In genomic region chr16:54099627-54100026, GRCh38 we compare ENCODE assay signal across 37 cellular contexts.
"Had no signal": no experiment of that assay in that cellular context is flagged by ENCODE, and none has a peak within 500 bp of the region (broad histone marks: within the 10 kb centered on the region; RNA-seq: fewer than 3 reads in every experiment).

No MANE protein-coding gene starts in this region.

- H3K4me3 ChIP-seq: ascending aorta, breast epithelium had no signal

- H3K36me3 Mint-ChIP-seq: activated naive CD4-positive, alpha-beta T cell treated with anti-CD3 and anti-CD28 coated beads, Interleukin-2, amount 10 ng/mL, durations not matched to agents 7 days and 5 days had no signal

- H3K27me3 Mint-ChIP-seq: activated B cell treated with CpG ODN at 0.5 μM for 24 hours; activated CD4-positive, alpha-beta memory T cell treated with anti-CD3 and anti-CD28 coated beads for 36 hours; activated CD4-positive, alpha-beta T cell treated with anti-CD3 and anti-CD28 coated beads, Interleukin-2, amount 10 ng/mL, durations not matched to agents 24 days and 14 days; activated CD8-positive, alpha-beta T cell treated with anti-CD3 and anti-CD28 coated beads for 36 hours; activated naive CD4-positive, alpha-beta T cell treated with anti-CD3 and anti-CD28 coated beads, Interleukin-2, amount 10 ng/mL, durations not matched to agents 7 days and 5 days; activated naive CD4-positive, alpha-beta T cell treated with anti-CD3 and anti-CD28 coated beads, Interleukin-2, amount 50 U/mL, for 24 hours; activated naive CD8-positive, alpha-beta T cell; activated naive CD8-positive, alpha-beta T cell treated with anti-CD3 and anti-CD28 coated beads, Interleukin-2, amount 10 ng/mL, durations not matched to agents 7 days and 5 days; activated naive CD8-positive, alpha-beta T cell treated with anti-CD3 and anti-CD28 coated beads, Interleukin-2, amount 50 U/mL, for 24 hours; central memory CD8-positive, alpha-beta T cell had no signal

- H3K27ac Mint-ChIP-seq: activated B cell treated with CpG ODN at 0.5 μM for 24 hours; activated CD4-positive, alpha-beta memory T cell treated with anti-CD3 and anti-CD28 coated beads for 36 hours; activated CD4-positive, alpha-beta T cell treated with anti-CD3 and anti-CD28 coated beads, Interleukin-2, amount 10 ng/mL, durations not matched to agents 24 days and 14 days; activated CD8-positive, alpha-beta T cell treated with anti-CD3 and anti-CD28 coated beads for 36 hours; activated naive CD4-positive, alpha-beta T cell treated with anti-CD3 and anti-CD28 coated beads, Interleukin-2, amount 10 ng/mL, durations not matched to agents 7 days and 5 days; activated naive CD4-positive, alpha-beta T cell treated with anti-CD3 and anti-CD28 coated beads, Interleukin-2, amount 50 U/mL, for 24 hours; activated naive CD8-positive, alpha-beta T cell; activated naive CD8-positive, alpha-beta T cell treated with anti-CD3 and anti-CD28 coated beads, Interleukin-2, amount 10 ng/mL, durations not matched to agents 7 days and 5 days; activated naive CD8-positive, alpha-beta T cell treated with anti-CD3 and anti-CD28 coated beads, Interleukin-2, amount 50 U/mL, for 24 hours; activated T-cell treated with anti-CD3 and anti-CD28 coated beads, Interleukin-2, amount 50 U/mL, for 72 hours; activated T-helper 1 cell treated with anti-CD3 and anti-CD28 coated beads, Interleukin-12 subunit alpha, Interleukin-12 subunit beta, Interleukin-2, Interleukin-4 antibody, amounts not matched to agents 30 ng/mL and 10 ng/mL and 1 ng/mL, durations not matched to agents 14 hours and 24 hours and 36 hours; activated T-helper 2 cell treated with anti-CD3 and anti-CD28 coated beads, Interferon-gamma antibody, Interleukin-2, Interleukin-4, amounts not matched to agents 10 μg/mL and 5 μg/mL and 100 μg/mL, durations not matched to agents 14 hours and 24 hours and 36 hours; T-helper 1 cell treated with Interleukin-12 subunit alpha and Interleukin-12 subunit beta and Interleukin-4 antibody, amounts not matched to agents 30 μg/mL and 1 μg/mL, for 36 hours; T-helper 2 cell treated with Interferon-gamma antibody and Interleukin-4, amounts not matched to agents 5 μg/mL and 100 μg/mL, for 36 hours had no signal

- H3K36me3 ChIP-seq: brain microvascular endothelial cell, breast epithelium had no signal

- H3K9me3 Mint-ChIP-seq: activated CD4-positive, alpha-beta T cell treated with anti-CD3 and anti-CD28 coated beads, Interleukin-2, amount 10 ng/mL, durations not matched to agents 24 days and 14 days; activated naive CD4-positive, alpha-beta T cell treated with anti-CD3 and anti-CD28 coated beads, Interleukin-2, amount 10 ng/mL, durations not matched to agents 7 days and 5 days; activated naive CD4-positive, alpha-beta T cell treated with anti-CD3 and anti-CD28 coated beads, Interleukin-2, amount 50 U/mL, for 24 hours; activated T-helper 1 cell treated with anti-CD3 and anti-CD28 coated beads, Interleukin-12 subunit alpha, Interleukin-12 subunit beta, Interleukin-2, Interleukin-4 antibody, amounts not matched to agents 30 ng/mL and 10 ng/mL and 1 ng/mL, durations not matched to agents 14 hours and 24 hours and 36 hours; activated T-helper 2 cell treated with anti-CD3 and anti-CD28 coated beads, Interferon-gamma antibody, Interleukin-2, Interleukin-4, amounts not matched to agents 10 μg/mL and 5 μg/mL and 100 μg/mL, durations not matched to agents 14 hours and 24 hours and 36 hours; T-helper 1 cell treated with Interleukin-12 subunit alpha and Interleukin-12 subunit beta and Interleukin-4 antibody, amounts not matched to agents 30 μg/mL and 1 μg/mL, for 36 hours; T-helper 2 cell treated with Interferon-gamma antibody and Interleukin-4, amounts not matched to agents 5 μg/mL and 100 μg/mL, for 36 hours had no signal

- ATAC-seq: activated CD8-positive, alpha-beta T cell treated with anti-CD3 and anti-CD28 coated beads for 36 hours; activated naive CD8-positive, alpha-beta T cell treated with anti-CD3 and anti-CD28 coated beads, Interleukin-2, amount 50 U/mL, for 24 hours; activated T-cell treated with anti-CD3 and anti-CD28 coated beads, Interleukin-2, amount 50 U/mL, for 4 hours; activated T-cell treated with anti-CD3 and anti-CD28 coated beads, Interleukin-2, amount 50 U/mL, for 72 hours had no signal

- FAIRE-seq: TTC549 had no signal

- H3K27ac ChIP-seq: ascending aorta, brain microvascular endothelial cell, VCaP had no signal

- DNase-seq: activated B cell treated with CpG ODN at 0.5 μM for 24 hours; activated CD4-positive, alpha-beta memory T cell treated with anti-CD3 and anti-CD28 coated beads for 36 hours; activated CD4-positive, alpha-beta T cell treated with anti-CD3 and anti-CD28 coated beads for 4 hours; activated CD4-positive, alpha-beta T cell treated with anti-CD3 and anti-CD28 coated beads, Interleukin-2, amount 10 ng/mL, durations not matched to agents 24 days and 14 days; activated CD4-positive, alpha-beta T cell treated with anti-CD3 and anti-CD28 coated beads, Interleukin-2, amount 50 U/mL, for 1 hour; activated CD4-positive, alpha-beta T cell treated with anti-CD3 and anti-CD28 coated beads, Interleukin-2, amount 50 U/mL, for 4 hours; activated CD4-positive, CD25-positive, alpha-beta regulatory T cell treated with anti-CD3 and anti-CD28 coated beads, Interleukin-2, amount 50 U/mL, for 72 hours; activated CD8-positive, alpha-beta memory T cell treated with anti-CD3 and anti-CD28 coated beads, Interleukin-2, amount 50 U/mL, for 4 hours; activated CD8-positive, alpha-beta T cell treated with anti-CD3 and anti-CD28 coated beads for 36 hours; activated effector memory CD4-positive, alpha-beta T cell treated with Interleukin-2 at 50 U/mL for 16 hours; activated gamma-delta T cell; activated naive CD4-positive, alpha-beta T cell treated with anti-CD3 and anti-CD28 coated beads, Interleukin-2, amount 10 ng/mL, durations not matched to agents 7 days and 5 days; activated naive CD4-positive, alpha-beta T cell treated with Interleukin-2 at 50 U/mL for 16 hours; activated naive CD8-positive, alpha-beta T cell treated with anti-CD3 and anti-CD28 coated beads, Interleukin-2, amount 10 ng/mL, durations not matched to agents 7 days and 5 days; activated naive CD8-positive, alpha-beta T cell treated with anti-CD3 and anti-CD28 coated beads, Interleukin-2, amount 50 U/mL, for 24 hours; activated T-cell treated with anti-CD3 and anti-CD28 coated beads for 4 hours; activated T-cell treated with anti-CD3 and anti-CD28 coated beads, Interleukin-2, amount 50 U/mL, for 1 hour; activated T-cell treated with anti-CD3 and anti-CD28 coated beads, Interleukin-2, amount 50 U/mL, for 4 hours; activated T-cell treated with anti-CD3 and anti-CD28 coated beads, Interleukin-2, amount 50 U/mL, for 72 hours; amygdala; anterior cingulate cortex; brain microvascular endothelial cell; caudate nucleus; T-helper 1 cell; T-helper 2 cell; T-helper 9 cell had no signal

- H3K27me3 ChIP-seq: ascending aorta, brain microvascular endothelial cell, breast epithelium had no signal

- H3K4me3 Mint-ChIP-seq: activated B cell treated with CpG ODN at 0.5 μM for 24 hours; activated CD4-positive, alpha-beta memory T cell treated with anti-CD3 and anti-CD28 coated beads for 36 hours; activated CD4-positive, alpha-beta T cell treated with anti-CD3 and anti-CD28 coated beads, Interleukin-2, amount 10 ng/mL, durations not matched to agents 24 days and 14 days; activated CD8-positive, alpha-beta T cell treated with anti-CD3 and anti-CD28 coated beads for 36 hours; activated naive CD4-positive, alpha-beta T cell treated with anti-CD3 and anti-CD28 coated beads, Interleukin-2, amount 10 ng/mL, durations not matched to agents 7 days and 5 days; activated naive CD4-positive, alpha-beta T cell treated with anti-CD3 and anti-CD28 coated beads, Interleukin-2, amount 50 U/mL, for 24 hours; activated naive CD8-positive, alpha-beta T cell; activated naive CD8-positive, alpha-beta T cell treated with anti-CD3 and anti-CD28 coated beads, Interleukin-2, amount 10 ng/mL, durations not matched to agents 7 days and 5 days; activated naive CD8-positive, alpha-beta T cell treated with anti-CD3 and anti-CD28 coated beads, Interleukin-2, amount 50 U/mL, for 24 hours; activated T-cell treated with anti-CD3 and anti-CD28 coated beads, Interleukin-2, amount 50 U/mL, for 4 hours; activated T-cell treated with anti-CD3 and anti-CD28 coated beads, Interleukin-2, amount 50 U/mL, for 72 hours; activated T-helper 1 cell treated with anti-CD3 and anti-CD28 coated beads, Interleukin-12 subunit alpha, Interleukin-12 subunit beta, Interleukin-2, Interleukin-4 antibody, amounts not matched to agents 30 ng/mL and 10 ng/mL and 1 ng/mL, durations not matched to agents 14 hours and 24 hours and 36 hours; central memory CD8-positive, alpha-beta T cell; T-helper 1 cell treated with Interleukin-12 subunit alpha and Interleukin-12 subunit beta and Interleukin-4 antibody, amounts not matched to agents 30 μg/mL and 1 μg/mL, for 36 hours; T-helper 2 cell treated with Interferon-gamma antibody and Interleukin-4, amounts not matched to agents 5 μg/mL and 100 μg/mL, for 36 hours had no signal

- H3K4me1 Mint-ChIP-seq: activated B cell treated with CpG ODN at 0.5 μM for 24 hours; activated CD4-positive, alpha-beta T cell treated with anti-CD3 and anti-CD28 coated beads, Interleukin-2, amount 10 ng/mL, durations not matched to agents 24 days and 14 days; activated naive CD4-positive, alpha-beta T cell treated with anti-CD3 and anti-CD28 coated beads, Interleukin-2, amount 10 ng/mL, durations not matched to agents 7 days and 5 days; activated naive CD4-positive, alpha-beta T cell treated with anti-CD3 and anti-CD28 coated beads, Interleukin-2, amount 50 U/mL, for 24 hours; activated naive CD8-positive, alpha-beta T cell treated with anti-CD3 and anti-CD28 coated beads, Interleukin-2, amount 10 ng/mL, durations not matched to agents 7 days and 5 days; activated naive CD8-positive, alpha-beta T cell treated with anti-CD3 and anti-CD28 coated beads, Interleukin-2, amount 50 U/mL, for 24 hours had no signal

- H3K4me1 ChIP-seq: ascending aorta, breast epithelium had no signal
